Comparison of ENCODE assay signal across 27 cellular contexts in genomic region chr2:79750321-79750720, GRCh38.
"Had no signal": no experiment of that assay in that cellular context is flagged by ENCODE, and none has a peak within 500 bp of the region (broad histone marks: within the 10 kb centered on the region; RNA-seq: fewer than 3 reads in every experiment).

No MANE protein-coding gene starts in this region.

- FAIRE-seq: colon, endometrium had no signal

- H3K27me3 ChIP-seq: esophagus squamous epithelium, heart right ventricle, neural progenitor cell, right atrium auricular region, sigmoid colon, spleen, tibial nerve, upper lobe of right lung, uterus had no signal

- H3K9me3 ChIP-seq: lower lobe of right lung, prostate gland, right atrium auricular region, sigmoid colon, thoracic aorta, tibial nerve, upper lobe of right lung, uterus had no signal

- H3K27ac ChIP-seq: esophagus squamous epithelium, heart right ventricle, lower lobe of right lung, neural progenitor cell, prostate gland, right atrium auricular region, sigmoid colon, spleen, thoracic aorta, tibial nerve, upper lobe of right lung, uterus had no signal

- H3K4me1 ChIP-seq: esophagus squamous epithelium, heart right ventricle, lower lobe of right lung, neural progenitor cell, prostate gland, right atrium auricular region, sigmoid colon, spleen, tibial nerve, upper lobe of right lung, uterus had no signal

- H3K36me3 ChIP-seq: esophagus squamous epithelium, heart right ventricle, lower lobe of right lung, neural progenitor cell, prostate gland, right atrium auricular region, sigmoid colon, spleen, thoracic aorta, tibial nerve, upper lobe of right lung, uterus had no signal

- DNase-seq: effector memory CD8-positive, alpha-beta T cell; erythroblast; esophagus squamous epithelium; foreskin melanocyte; glutamatergic neuron; heart right ventricle; hypothalamus; immature natural killer cell; islet precursor cell; kidney glomerular epithelial cell; left ventricle myocardium superior; lower lobe of right lung; naive B cell; sigmoid colon; spleen; stimulated activated CD4-positive, alpha-beta T cell treated with anti-CD3 and anti-CD28 coated beads, Interleukin-4, amount 100 ng/mL, for 4 hours; stimulated activated naive CD8-positive, alpha-beta T cell treated with anti-CD3 and anti-CD28 coated beads, Interleukin-15, Interleukin-2, amounts not matched to agents 100 U/mL and 50 U/mL, for 24 hours; upper lobe of right lung; uterus had no signal

- H3K4me3 ChIP-seq: esophagus squamous epithelium, heart right ventricle, lower lobe of right lung, neural progenitor cell, prostate gland, right atrium auricular region, sigmoid colon, spleen, thoracic aorta, tibial nerve, upper lobe of right lung, uterus had no signal

- ATAC-seq: effector memory CD8-positive, alpha-beta T cell; heart right ventricle; left ventricle myocardium superior; lower lobe of right lung; stimulated activated memory B cell treated with anti-CD40 and anti-IgM and Interleukin-4, amounts not matched to agents 10 μg/mL and 1 μg/mL and 100 μg/mL, for 72 hours; stimulated activated naive CD8-positive, alpha-beta T cell treated with anti-CD3 and anti-CD28 coated beads, Interleukin-15, Interleukin-2, amounts not matched to agents 100 U/mL and 50 U/mL, for 24 hours; upper lobe of right lung had no signal
